In the genomic region with DNA sequence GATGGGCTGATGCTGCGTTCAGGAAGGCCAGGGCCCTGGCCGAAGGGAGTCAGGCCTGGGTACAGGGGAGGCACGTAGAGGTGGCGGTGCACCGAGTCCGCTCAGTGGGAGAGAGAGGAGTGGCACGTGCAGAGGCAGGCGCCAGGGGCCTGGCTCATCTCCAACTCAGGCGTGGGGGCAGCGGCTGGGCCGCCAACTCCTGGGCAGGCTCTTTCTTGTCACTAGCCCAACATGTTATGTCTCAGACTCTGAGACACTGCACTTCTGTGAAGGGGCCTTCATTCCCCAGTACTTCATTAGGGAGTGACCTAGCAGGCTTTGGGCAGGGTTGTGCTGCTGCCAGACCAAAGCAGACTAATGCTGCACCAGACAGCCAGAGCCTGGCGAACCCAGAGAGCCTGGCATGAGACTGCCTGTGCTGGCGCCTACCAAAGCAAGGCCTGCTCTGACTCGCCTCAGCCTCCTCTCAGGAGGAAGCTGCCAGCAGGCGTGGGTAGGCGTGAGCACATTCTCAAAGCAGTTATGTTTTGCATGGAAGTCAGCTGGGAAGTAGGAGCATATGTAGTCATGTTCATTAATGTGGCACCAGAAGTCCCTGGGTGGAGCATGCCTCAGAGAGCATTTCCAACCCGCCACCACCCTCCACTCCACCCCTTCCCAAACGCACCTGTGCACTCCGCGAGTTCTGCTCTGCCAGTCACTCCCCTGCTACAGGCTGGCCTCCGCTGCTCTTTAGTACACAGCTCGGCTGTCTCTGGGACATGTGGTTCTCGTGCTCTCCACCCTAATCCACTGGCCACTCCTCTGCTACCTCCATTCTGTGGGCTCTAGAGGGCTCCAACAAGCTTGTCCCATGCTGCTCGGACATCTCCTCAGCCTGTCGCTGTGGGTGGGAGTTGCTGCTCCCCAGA, we compare ENCODE assay signal across 1 cellular context.
TF ChIP-seq lines count a peak whose summit lies in the region.

No MANE protein-coding gene starts in this region.

TF ChIP-seq in HEK293, 187 proteins besides CTCF, POLR2A, EP300 and RAD21 (continued from another document and continues in another):
- TF ChIP-seq, protein P1, sequence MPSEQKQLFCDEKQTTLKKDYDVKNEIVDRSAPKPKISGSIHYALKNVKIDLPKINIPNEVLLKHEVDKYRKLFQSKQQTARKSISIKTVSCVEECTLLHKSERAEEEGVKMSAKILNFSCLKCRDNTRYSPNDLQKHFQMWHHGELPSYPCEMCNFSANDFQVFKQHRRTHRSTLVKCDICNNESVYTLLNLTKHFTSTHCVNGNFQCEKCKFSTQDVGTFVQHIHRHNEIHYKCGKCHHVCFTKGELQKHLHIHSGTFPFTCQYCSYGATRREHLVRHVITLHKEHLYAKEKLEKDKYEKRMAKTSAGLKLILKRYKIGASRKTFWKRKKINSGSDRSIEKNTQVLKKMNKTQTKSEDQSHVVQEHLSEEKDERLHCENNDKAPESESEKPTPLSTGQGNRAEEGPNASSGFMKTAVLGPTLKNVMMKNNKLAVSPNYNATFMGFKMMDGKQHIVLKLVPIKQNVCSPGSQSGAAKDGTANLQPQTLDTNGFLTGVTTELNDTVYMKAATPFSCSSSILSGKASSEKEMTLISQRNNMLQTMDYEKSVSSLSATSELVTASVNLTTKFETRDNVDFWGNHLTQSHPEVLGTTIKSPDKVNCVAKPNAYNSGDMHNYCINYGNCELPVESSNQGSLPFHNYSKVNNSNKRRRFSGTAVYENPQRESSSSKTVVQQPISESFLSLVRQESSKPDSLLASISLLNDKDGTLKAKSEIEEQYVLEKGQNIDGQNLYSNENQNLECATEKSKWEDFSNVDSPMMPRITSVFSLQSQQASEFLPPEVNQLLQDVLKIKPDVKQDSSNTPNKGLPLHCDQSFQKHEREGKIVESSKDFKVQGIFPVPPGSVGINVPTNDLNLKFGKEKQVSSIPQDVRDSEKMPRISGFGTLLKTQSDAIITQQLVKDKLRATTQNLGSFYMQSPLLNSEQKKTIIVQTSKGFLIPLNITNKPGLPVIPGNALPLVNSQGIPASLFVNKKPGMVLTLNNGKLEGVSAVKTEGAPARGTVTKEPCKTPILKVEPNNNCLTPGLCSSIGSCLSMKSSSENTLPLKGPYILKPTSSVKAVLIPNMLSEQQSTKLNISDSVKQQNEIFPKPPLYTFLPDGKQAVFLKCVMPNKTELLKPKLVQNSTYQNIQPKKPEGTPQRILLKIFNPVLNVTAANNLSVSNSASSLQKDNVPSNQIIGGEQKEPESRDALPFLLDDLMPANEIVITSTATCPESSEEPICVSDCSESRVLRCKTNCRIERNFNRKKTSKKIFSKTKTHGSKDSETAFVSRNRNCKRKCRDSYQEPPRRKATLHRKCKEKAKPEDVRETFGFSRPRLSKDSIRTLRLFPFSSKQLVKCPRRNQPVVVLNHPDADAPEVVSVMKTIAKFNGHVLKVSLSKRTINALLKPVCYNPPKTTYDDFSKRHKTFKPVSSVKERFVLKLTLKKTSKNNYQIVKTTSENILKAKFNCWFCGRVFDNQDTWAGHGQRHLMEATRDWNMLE (tag by site-specific recombination; conservative IDR thresholded peaks at IDR 0.05; ENCODE audit: low read depth): no peak
- TF ChIP-seq SALL2 (tag by site-specific recombination; IDR thresholded peaks at IDR 0.05; ENCODE audit: borderline replicate concordance): no peak
- TF ChIP-seq, protein P2, sequence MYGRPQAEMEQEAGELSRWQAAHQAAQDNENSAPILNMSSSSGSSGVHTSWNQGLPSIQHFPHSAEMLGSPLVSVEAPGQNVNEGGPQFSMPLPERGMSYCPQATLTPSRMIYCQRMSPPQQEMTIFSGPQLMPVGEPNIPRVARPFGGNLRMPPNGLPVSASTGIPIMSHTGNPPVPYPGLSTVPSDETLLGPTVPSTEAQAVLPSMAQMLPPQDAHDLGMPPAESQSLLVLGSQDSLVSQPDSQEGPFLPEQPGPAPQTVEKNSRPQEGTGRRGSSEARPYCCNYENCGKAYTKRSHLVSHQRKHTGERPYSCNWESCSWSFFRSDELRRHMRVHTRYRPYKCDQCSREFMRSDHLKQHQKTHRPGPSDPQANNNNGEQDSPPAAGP (tag by site-specific recombination; IDR thresholded peaks at IDR 0.05): peak; percentile 84
- TF ChIP-seq KLF10 (tag by site-specific recombination; IDR thresholded peaks at IDR 0.05): no peak
- TF ChIP-seq, protein P3, sequence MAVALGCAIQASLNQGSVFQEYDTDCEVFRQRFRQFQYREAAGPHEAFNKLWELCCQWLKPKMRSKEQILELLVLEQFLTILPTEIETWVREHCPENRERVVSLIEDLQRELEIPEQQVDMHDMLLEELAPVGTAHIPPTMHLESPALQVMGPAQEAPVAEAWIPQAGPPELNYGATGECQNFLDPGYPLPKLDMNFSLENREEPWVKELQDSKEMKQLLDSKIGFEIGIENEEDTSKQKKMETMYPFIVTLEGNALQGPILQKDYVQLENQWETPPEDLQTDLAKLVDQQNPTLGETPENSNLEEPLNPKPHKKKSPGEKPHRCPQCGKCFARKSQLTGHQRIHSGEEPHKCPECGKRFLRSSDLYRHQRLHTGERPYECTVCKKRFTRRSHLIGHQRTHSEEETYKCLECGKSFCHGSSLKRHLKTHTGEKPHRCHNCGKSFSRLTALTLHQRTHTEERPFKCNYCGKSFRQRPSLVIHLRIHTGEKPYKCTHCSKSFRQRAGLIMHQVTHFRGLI (tag by site-specific recombination; IDR thresholded peaks at IDR 0.05): no peak
- no peak for TF ChIP-seq SP2 (tag by site-specific recombination; IDR thresholded peaks at IDR 0.05)
- TF ChIP-seq, protein P4, sequence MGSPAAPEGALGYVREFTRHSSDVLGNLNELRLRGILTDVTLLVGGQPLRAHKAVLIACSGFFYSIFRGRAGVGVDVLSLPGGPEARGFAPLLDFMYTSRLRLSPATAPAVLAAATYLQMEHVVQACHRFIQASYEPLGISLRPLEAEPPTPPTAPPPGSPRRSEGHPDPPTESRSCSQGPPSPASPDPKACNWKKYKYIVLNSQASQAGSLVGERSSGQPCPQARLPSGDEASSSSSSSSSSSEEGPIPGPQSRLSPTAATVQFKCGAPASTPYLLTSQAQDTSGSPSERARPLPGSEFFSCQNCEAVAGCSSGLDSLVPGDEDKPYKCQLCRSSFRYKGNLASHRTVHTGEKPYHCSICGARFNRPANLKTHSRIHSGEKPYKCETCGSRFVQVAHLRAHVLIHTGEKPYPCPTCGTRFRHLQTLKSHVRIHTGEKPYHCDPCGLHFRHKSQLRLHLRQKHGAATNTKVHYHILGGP (tag by site-specific recombination; IDR thresholded peaks at IDR 0.05): no peak
- TF ChIP-seq, protein P5, sequence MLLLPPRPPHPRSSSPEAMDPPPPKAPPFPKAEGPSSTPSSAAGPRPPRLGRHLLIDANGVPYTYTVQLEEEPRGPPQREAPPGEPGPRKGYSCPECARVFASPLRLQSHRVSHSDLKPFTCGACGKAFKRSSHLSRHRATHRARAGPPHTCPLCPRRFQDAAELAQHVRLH (tag by site-specific recombination; IDR thresholded peaks at IDR 0.05): no peak
- TF ChIP-seq ZNF433 (tag by site-specific recombination; IDR thresholded peaks at IDR 0.05; ENCODE audit: low read depth): no peak
- TF ChIP-seq ZNF174 (tag by site-specific recombination; IDR thresholded peaks at IDR 0.05): no peak
- TF ChIP-seq ZNF311 (tag by site-specific recombination; IDR thresholded peaks at IDR 0.05; ENCODE audit: borderline replicate concordance): no peak
- TF ChIP-seq KLF16 (tag by site-specific recombination; IDR thresholded peaks at IDR 0.05): no peak
- TF ChIP-seq, protein P6, sequence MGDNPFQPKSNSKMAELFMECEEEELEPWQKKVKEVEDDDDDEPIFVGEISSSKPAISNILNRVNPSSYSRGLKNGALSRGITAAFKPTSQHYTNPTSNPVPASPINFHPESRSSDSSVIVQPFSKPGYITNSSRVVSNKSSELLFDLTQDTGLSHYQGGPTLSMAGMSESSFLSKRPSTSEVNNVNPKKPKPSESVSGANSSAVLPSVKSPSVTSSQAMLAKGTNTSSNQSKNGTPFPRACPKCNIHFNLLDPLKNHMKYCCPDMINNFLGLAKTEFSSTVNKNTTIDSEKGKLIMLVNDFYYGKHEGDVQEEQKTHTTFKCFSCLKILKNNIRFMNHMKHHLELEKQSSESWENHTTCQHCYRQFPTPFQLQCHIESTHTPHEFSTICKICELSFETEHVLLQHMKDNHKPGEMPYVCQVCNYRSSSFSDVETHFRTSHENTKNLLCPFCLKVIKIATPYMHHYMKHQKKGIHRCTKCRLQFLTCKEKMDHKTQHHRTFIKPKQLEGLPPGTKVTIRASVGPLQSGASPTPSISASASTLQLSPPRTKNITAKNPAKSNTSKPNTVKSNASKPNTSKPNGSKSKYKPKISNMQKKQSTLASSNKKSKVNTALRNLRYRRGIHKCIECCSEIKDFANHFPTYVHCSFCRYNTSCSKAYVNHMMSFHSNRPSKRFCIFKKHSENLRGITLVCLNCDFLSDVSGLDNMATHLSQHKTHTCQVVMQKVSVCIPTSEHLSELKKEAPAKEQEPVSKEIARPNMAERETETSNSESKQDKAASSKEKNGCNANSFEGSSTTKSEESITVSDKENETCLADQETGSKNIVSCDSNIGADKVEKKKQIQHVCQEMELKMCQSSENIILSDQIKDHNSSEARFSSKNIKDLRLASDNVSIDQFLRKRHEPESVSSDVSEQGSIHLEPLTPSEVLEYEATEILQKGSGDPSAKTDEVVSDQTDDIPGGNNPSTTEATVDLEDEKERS (tag by site-specific recombination; IDR thresholded peaks at IDR 0.05): no peak
- TF ChIP-seq ZNF555 (tag by site-specific recombination; conservative IDR thresholded peaks at IDR 0.05): no peak
- TF ChIP-seq TCF7L2 (IDR thresholded peaks at IDR 0.05; ENCODE audit: borderline replicate concordance, low read depth, low read length): no peak
- TF ChIP-seq, protein P7, sequence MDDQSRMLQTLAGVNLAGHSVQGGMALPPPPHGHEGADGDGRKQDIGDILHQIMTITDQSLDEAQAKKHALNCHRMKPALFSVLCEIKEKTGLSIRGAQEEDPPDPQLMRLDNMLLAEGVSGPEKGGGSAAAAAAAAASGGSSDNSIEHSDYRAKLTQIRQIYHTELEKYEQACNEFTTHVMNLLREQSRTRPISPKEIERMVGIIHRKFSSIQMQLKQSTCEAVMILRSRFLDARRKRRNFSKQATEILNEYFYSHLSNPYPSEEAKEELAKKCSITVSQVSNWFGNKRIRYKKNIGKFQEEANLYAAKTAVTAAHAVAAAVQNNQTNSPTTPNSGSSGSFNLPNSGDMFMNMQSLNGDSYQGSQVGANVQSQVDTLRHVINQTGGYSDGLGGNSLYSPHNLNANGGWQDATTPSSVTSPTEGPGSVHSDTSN (CRISPR knock-in tag; IDR thresholded peaks at IDR 0.05): no peak
- TF ChIP-seq TRIM28 (IDR thresholded peaks at IDR 0.05; ENCODE audit: borderline replicate concordance, low read length): no peak
- no peak for TF ChIP-seq YY1 (tag by site-specific recombination; IDR thresholded peaks at IDR 0.05)
- TF ChIP-seq SP7 (tag by site-specific recombination; IDR thresholded peaks at IDR 0.05): peak; percentile 35; the same call in 1 of the 2 replicates
- TF ChIP-seq KLF1 (tag by site-specific recombination; IDR thresholded peaks at IDR 0.05): peak; percentile 88
- TF ChIP-seq, protein P8, sequence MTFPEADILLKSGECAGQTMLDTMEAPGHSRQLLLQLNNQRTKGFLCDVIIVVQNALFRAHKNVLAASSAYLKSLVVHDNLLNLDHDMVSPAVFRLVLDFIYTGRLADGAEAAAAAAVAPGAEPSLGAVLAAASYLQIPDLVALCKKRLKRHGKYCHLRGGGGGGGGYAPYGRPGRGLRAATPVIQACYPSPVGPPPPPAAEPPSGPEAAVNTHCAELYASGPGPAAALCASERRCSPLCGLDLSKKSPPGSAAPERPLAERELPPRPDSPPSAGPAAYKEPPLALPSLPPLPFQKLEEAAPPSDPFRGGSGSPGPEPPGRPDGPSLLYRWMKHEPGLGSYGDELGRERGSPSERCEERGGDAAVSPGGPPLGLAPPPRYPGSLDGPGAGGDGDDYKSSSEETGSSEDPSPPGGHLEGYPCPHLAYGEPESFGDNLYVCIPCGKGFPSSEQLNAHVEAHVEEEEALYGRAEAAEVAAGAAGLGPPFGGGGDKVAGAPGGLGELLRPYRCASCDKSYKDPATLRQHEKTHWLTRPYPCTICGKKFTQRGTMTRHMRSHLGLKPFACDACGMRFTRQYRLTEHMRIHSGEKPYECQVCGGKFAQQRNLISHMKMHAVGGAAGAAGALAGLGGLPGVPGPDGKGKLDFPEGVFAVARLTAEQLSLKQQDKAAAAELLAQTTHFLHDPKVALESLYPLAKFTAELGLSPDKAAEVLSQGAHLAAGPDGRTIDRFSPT (tag by site-specific recombination; IDR thresholded peaks at IDR 0.05): no peak
- TF ChIP-seq, protein P9, sequence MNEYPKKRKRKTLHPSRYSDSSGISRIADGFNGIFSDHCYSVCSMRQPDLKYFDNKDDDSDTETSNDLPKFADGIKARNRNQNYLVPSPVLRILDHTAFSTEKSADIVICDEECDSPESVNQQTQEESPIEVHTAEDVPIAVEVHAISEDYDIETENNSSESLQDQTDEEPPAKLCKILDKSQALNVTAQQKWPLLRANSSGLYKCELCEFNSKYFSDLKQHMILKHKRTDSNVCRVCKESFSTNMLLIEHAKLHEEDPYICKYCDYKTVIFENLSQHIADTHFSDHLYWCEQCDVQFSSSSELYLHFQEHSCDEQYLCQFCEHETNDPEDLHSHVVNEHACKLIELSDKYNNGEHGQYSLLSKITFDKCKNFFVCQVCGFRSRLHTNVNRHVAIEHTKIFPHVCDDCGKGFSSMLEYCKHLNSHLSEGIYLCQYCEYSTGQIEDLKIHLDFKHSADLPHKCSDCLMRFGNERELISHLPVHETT (tag by site-specific recombination; IDR thresholded peaks at IDR 0.05): no peak
- no peak for TF ChIP-seq MYNN (tag by site-specific recombination; IDR thresholded peaks at IDR 0.05; ENCODE audit: borderline replicate concordance)
- no peak for TF ChIP-seq ZNF629 (tag by site-specific recombination; IDR thresholded peaks at IDR 0.05)
- TF ChIP-seq ZNF121 (tag by site-specific recombination; IDR thresholded peaks at IDR 0.05): no peak
- TF ChIP-seq ZNF600 (tag by site-specific recombination; IDR thresholded peaks at IDR 0.05): peak; percentile 94
- TF ChIP-seq ZNF423 (tag by site-specific recombination; IDR thresholded peaks at IDR 0.05): peak; percentile 29; the same call in 1 of the 2 replicates
- no peak for TF ChIP-seq ZNF211 (tag by site-specific recombination; IDR thresholded peaks at IDR 0.05; ENCODE audit: low read depth)
- TF ChIP-seq, protein P10, sequence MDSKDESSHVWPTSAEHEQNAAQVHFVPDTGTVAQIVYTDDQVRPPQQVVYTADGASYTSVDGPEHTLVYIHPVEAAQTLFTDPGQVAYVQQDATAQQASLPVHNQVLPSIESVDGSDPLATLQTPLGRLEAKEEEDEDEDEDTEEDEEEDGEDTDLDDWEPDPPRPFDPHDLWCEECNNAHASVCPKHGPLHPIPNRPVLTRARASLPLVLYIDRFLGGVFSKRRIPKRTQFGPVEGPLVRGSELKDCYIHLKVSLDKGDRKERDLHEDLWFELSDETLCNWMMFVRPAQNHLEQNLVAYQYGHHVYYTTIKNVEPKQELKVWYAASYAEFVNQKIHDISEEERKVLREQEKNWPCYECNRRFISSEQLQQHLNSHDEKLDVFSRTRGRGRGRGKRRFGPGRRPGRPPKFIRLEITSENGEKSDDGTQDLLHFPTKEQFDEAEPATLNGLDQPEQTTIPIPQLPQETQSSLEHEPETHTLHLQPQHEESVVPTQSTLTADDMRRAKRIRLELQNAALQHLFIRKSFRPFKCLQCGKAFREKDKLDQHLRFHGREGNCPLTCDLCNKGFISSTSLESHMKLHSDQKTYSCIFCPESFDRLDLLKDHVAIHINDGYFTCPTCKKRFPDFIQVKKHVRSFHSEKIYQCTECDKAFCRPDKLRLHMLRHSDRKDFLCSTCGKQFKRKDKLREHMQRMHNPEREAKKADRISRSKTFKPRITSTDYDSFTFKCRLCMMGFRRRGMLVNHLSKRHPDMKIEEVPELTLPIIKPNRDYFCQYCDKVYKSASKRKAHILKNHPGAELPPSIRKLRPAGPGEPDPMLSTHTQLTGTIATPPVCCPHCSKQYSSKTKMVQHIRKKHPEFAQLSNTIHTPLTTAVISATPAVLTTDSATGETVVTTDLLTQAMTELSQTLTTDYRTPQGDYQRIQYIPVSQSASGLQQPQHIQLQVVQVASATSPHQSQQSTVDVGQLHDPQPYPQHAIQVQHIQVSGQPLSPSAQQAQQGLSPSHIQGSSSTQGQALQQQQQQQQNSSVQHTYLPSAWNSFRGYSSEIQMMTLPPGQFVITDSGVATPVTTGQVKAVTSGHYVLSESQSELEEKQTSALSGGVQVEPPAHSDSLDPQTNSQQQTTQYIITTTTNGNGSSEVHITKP (tag by site-specific recombination; IDR thresholded peaks at IDR 0.05): 0 out of 2 replicates have a peak, but pooled peaks have one; percentile 29
